Comparison of ENCODE assay signal across 8 cellular contexts in the genomic region with DNA sequence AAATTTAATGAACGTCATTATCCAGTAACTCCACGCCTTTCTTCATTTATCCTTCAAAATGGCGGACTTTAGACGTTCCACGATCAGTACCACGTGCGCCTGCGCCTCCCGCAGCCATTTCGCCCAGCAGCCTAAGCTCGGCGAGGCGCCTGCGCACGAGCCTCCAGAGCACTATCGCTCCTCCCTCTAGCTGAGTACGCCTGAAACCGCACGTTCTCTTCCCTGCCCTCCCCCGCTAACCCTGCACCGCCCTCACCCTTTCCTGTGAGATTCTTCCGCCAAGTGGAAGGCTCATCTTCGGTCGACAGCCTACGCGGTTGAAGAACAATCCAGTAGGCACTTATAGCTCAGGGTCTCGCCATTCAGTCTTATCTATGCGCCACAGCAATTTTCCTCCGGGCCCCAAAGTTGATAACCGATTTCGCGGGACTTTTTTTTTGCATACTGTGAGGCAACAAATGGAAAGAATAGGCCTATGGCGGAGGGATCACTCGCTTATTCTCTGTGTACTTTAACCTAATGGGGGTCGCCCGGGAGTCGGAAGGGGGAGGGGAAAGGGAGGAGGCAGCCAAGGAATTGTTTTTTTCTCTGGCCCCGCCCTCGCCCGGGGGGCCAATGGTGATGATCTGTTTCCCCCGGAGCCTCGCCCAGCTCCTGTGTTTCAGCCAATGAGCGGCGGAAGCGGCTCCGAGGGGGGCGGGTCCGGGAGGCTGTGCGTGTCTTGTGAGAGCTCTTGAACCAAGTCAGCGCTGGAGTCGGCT. TPM values are rescaled to one million over a fixed set of nuclear protein-coding genes. Genes with fewer than 3 reads are reported as not detected.
DNase-seq lines count a peak whose midpoint lies in the region; ATAC-seq, FAIRE-seq and TF ChIP-seq lines count a peak whose summit lies in the region.

A gene with protein sequence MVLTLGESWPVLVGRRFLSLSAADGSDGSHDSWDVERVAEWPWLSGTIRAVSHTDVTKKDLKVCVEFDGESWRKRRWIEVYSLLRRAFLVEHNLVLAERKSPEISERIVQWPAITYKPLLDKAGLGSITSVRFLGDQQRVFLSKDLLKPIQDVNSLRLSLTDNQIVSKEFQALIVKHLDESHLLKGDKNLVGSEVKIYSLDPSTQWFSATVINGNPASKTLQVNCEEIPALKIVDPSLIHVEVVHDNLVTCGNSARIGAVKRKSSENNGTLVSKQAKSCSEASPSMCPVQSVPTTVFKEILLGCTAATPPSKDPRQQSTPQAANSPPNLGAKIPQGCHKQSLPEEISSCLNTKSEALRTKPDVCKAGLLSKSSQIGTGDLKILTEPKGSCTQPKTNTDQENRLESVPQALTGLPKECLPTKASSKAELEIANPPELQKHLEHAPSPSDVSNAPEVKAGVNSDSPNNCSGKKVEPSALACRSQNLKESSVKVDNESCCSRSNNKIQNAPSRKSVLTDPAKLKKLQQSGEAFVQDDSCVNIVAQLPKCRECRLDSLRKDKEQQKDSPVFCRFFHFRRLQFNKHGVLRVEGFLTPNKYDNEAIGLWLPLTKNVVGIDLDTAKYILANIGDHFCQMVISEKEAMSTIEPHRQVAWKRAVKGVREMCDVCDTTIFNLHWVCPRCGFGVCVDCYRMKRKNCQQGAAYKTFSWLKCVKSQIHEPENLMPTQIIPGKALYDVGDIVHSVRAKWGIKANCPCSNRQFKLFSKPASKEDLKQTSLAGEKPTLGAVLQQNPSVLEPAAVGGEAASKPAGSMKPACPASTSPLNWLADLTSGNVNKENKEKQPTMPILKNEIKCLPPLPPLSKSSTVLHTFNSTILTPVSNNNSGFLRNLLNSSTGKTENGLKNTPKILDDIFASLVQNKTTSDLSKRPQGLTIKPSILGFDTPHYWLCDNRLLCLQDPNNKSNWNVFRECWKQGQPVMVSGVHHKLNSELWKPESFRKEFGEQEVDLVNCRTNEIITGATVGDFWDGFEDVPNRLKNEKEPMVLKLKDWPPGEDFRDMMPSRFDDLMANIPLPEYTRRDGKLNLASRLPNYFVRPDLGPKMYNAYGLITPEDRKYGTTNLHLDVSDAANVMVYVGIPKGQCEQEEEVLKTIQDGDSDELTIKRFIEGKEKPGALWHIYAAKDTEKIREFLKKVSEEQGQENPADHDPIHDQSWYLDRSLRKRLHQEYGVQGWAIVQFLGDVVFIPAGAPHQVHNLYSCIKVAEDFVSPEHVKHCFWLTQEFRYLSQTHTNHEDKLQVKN (N-terminal part only) (plus strand): TSS at position 741 of the 761 bp plus-strand sequence. CDS start 677 bp downstream, outside the sequence.

- ATAC-seq in GM21717 (IDR thresholded peaks at IDR 0.05; ENCODE audit: unreplicated experiment) (peak; percentile 82), PC-3 (peak; percentile 84)

- H3K27ac ChIP-seq in PC-3 (ENCODE audit: low read length) (peak within 1 kb of the TSS; percentile 89), endothelial cell of umbilical vein (ENCODE audit: insufficient read depth, low read depth, low read length) (peak within 1 kb of the TSS; percentile 99)

- POLR2A ChIA-PET in PC-3 (lab: Charles Lee; ENCODE audit: unreplicated experiment), result interaction anchor here (0.5 to 0.7 kb wide), 8 partner anchors 46 to 699 kb away, joined by 3 to 6 read pairs (median 3); no protein-coding TSS in a partner anchor
- POLR2A ChIA-PET in endothelial cell of umbilical vein (lab: Charles Lee), result interaction anchor here (0.6 to 1.8 kb wide), 6 partner anchors 14 to 215 kb away, joined by 3 to 11 read pairs (median 4); no protein-coding TSS in a partner anchor

- H3K27me3 Mint-ChIP-seq in mesothelial cell of epicardium (ENCODE audit: low read depth), result peaks cover 5% of the 10 kb centered on the region

- peak within 1 kb of the TSS; percentile 69 for H3K9ac ChIP-seq in PC-3 (ENCODE audit: low read length)
- peak within 1 kb of the TSS; percentile 69 for H3K9ac ChIP-seq in endothelial cell of umbilical vein (replicated peaks; ENCODE audit: extremely low read depth, insufficient read depth, low read length)

- H3K27ac Mint-ChIP-seq in mesothelial cell of epicardium, result peak within 1 kb of the TSS; percentile 100

- DNase-seq in DMS 273 (lab: John Stamatoyannopoulos, UW; ENCODE audit: unreplicated experiment) (peak; percentile 99), PC-3 (peak; percentile 99), activated T-cell treated with anti-CD3 and anti-CD28 coated beads for 4 hours (peak; percentile 98), endothelial cell of umbilical vein (ENCODE audit: low read depth, low spot score) (peak; percentile 100), mesothelial cell of epicardium (ENCODE audit: low spot score in 2 of 2, unreplicated experiment in 2 of 2) (peak; percentile 99 to 100)
- peak; percentile 99 for DNase-seq in Jurkat, Clone E6-1 (ENCODE audit: low read depth, low spot score)
- DNase-seq in stimulated activated CD8-positive, alpha-beta memory T cell treated with anti-CD3 and anti-CD28 coated beads, Interleukin-15, amount 100 ng/mL, for 4 hours (ENCODE audit: low read depth in 2 of 2), result peak; percentile 99

- H3F3A ChIP-seq in PC-3 (ENCODE audit: low read length, unreplicated experiment), result no peaks in the 10 kb centered on the region

- CTCF ChIA-PET in PC-3 (lab: Charles Lee), result interaction anchor here (0.6 to 0.8 kb wide), 3 partner anchors 45 to 120 kb away, joined by 3 to 7 read pairs (median 6); no protein-coding TSS in a partner anchor
- CTCF ChIA-PET in endothelial cell of umbilical vein (lab: Charles Lee), result interaction anchor here (1.0 to 2.6 kb wide), 5 partner anchors 14 to 220 kb away, joined by 3 to 14 read pairs (median 6); a partner anchor contains a TSS

- intact Hi-C loops in PC-3 (cut with micrococcal nuclease), result loop anchor here (2.0 to 5.0 kb wide), 7 partner anchors 36 to 334 kb away; a partner anchor contains a TSS
- intact Hi-C loops in endothelial cell of umbilical vein (cut with micrococcal nuclease), result loop anchor here (1.0 to 2.0 kb wide), 5 partner anchors 44 to 242 kb away; a partner anchor contains a TSS

- peaks cover 35% of the 10 kb centered on the region for H3K9me3 Mint-ChIP-seq in mesothelial cell of epicardium

- H3K9me2 ChIP-seq in PC-3 (replicated peaks; ENCODE audit: low read length), result no peaks in the 10 kb centered on the region

- H3K36me3 ChIP-seq in PC-3 (ENCODE audit: low read depth, low read length) (peaks cover 37% of the 10 kb centered on the region), endothelial cell of umbilical vein (ENCODE audit: control insufficient read depth in 2 of 2, extremely low read depth in 1 of 2, insufficient read depth in 2 of 2, low read length in 2 of 2) (no peaks in the 10 kb centered on the region)

- H3K36me3 Mint-ChIP-seq in mesothelial cell of epicardium, result peaks cover 34% of the 10 kb centered on the region

- peak within 1 kb of the TSS; percentile 94 for H3K4me3 Mint-ChIP-seq in mesothelial cell of epicardium

- peaks cover 36% of the 10 kb centered on the region for H4K20me1 ChIP-seq in PC-3 (ENCODE audit: low read length)
- H4K20me1 ChIP-seq in endothelial cell of umbilical vein (replicated peaks; ENCODE audit: control insufficient read depth, extremely low read depth, insufficient read depth, low read length), result no peaks in the 10 kb centered on the region

- no peaks in the 10 kb centered on the region for H3K9me1 ChIP-seq in endothelial cell of umbilical vein (replicated peaks; ENCODE audit: control insufficient read depth, extremely low read depth, insufficient read depth, low read length)

- H3K4me2 ChIP-seq in PC-3 (ENCODE audit: low read length), result peak within 1 kb of the TSS; percentile 98
- H3K4me2 ChIP-seq in endothelial cell of umbilical vein (ENCODE audit: insufficient read depth, low read length), result peak within 1 kb of the TSS; percentile 85

- TF ChIP-seq CTCF in PC-3 (conservative IDR thresholded peaks at IDR 0.05; ENCODE audit: low read depth, low read length), result no peak
- TF ChIP-seq CTCF in endothelial cell of umbilical vein (IDR thresholded peaks at IDR 0.05; ENCODE audit: extremely low read depth in 1 of 2, insufficient read depth in 1 of 2, low read depth in 1 of 2, low read length in 2 of 2), result no peak
- TF ChIP-seq CTCF in mesothelial cell of epicardium (IDR thresholded peaks at IDR 0.05; ENCODE audit: unreplicated experiment), result no peak

- H3K9me3 ChIP-seq in PC-3 (ENCODE audit: low read length), result peaks cover 21% of the 10 kb centered on the region
- H3K9me3 ChIP-seq in endothelial cell of umbilical vein (replicated peaks; ENCODE audit: control insufficient read depth, insufficient read depth, low read length), result no peaks in the 10 kb centered on the region

- H3K79me2 ChIP-seq in PC-3 (ENCODE audit: low read length) (peaks cover 41% of the 10 kb centered on the region), endothelial cell of umbilical vein (ENCODE audit: control insufficient read depth, insufficient read depth, low read length) (peaks cover 25% of the 10 kb centered on the region)

- TF ChIP-seq POLR2A in endothelial cell of umbilical vein (IDR thresholded peaks at IDR 0.05; ENCODE audit: low read depth, low read length), result no peak

- H3K27me3 ChIP-seq in PC-3 (ENCODE audit: low read length) (no peaks in the 10 kb centered on the region), endothelial cell of umbilical vein (ENCODE audit: control insufficient read depth in 2 of 2, insufficient read depth in 2 of 2, low read length in 2 of 2) (no peaks in the 10 kb centered on the region)

- FAIRE-seq in endothelial cell of umbilical vein (lab: Jason Lieb, UNC), result peak; percentile 95

- peaks cover 39% of the 10 kb centered on the region for H3K4me1 Mint-ChIP-seq in mesothelial cell of epicardium

- dilution Hi-C loops in endothelial cell of umbilical vein (cut with MboI; ENCODE audit: extremely low pct_ligation_motif_present, low sequenced_read_pairs), result no loop called here

- H3K4me3 ChIP-seq in Jurkat, Clone E6-1 (ENCODE audit: low read length), result peak within 1 kb of the TSS; percentile 81
- H3K4me3 ChIP-seq in PC-3 (ENCODE audit: low read length) (peak within 1 kb of the TSS; percentile 81), endothelial cell of umbilical vein (replicated peaks in 1 of 3; ENCODE audit: insufficient read depth in 1 of 3, low read depth in 1 of 3, low read length in 3 of 3) (peak within 1 kb of the TSS; percentile 58 to 99 (median 86))

- peaks cover 29% of the 10 kb centered on the region for H3K4me1 ChIP-seq in PC-3 (ENCODE audit: insufficient read depth, low read length)
- H3K4me1 ChIP-seq in endothelial cell of umbilical vein (ENCODE audit: control insufficient read depth, extremely low read depth, insufficient read depth, low read length), result peaks cover 8% of the 10 kb centered on the region

- H2AFZ ChIP-seq in PC-3 (ENCODE audit: low read length), result peak within 1 kb of the TSS; percentile 99
- H2AFZ ChIP-seq in endothelial cell of umbilical vein (ENCODE audit: low read depth, low read length), result peak within 1 kb of the TSS; percentile 88

- no TSS peak for BruUV-seq in PC-3 (replicated peaks; lab: Mats Ljungman, UMichigan)
- BruUV-seq in endothelial cell of umbilical vein (replicated peaks; lab: Mats Ljungman, UMichigan), result TSS peak; percentile 46

RNA-seq across cellular contexts. Expression of the gene that starts here (rescaled TPM):
- polyA plus RNA-seq in Jurkat, Clone E6-1 (2012; ENCODE audit: insufficient read depth, insufficient read length), result 23.7 TPM
- total RNA-seq in PC-3 (2014; rRNA removed) (32.2 and 59.6 TPM in 2 replicates), endothelial cell of umbilical vein (29.5 and 35.4 TPM in 2 replicates), mesothelial cell of epicardium (103 to 113 TPM (median 108 TPM) in 3 replicates)
- 11.5 and 13.5 TPM in 2 replicates for polyA plus RNA-seq in endothelial cell of umbilical vein
- polyA plus RNA-seq in endothelial cell of umbilical vein (2011; cell fraction: cytosol; rRNA removed), result 12.3 and 13.2 TPM in 2 replicates
- 78.2 and 91.6 TPM in 2 replicates for polyA plus RNA-seq in endothelial cell of umbilical vein (2011; cell fraction: nucleus; rRNA removed)
- polyA plus RNA-seq in endothelial cell of umbilical vein (2012), result 18.9 and 20.3 TPM in 2 replicates
- polyA minus RNA-seq in endothelial cell of umbilical vein, result 40.9 and 53.3 TPM in 2 replicates
- 24.0 TPM for polyA minus RNA-seq in endothelial cell of umbilical vein (2011; cell fraction: cytosol; rRNA and poly(A)+ RNA removed)
- polyA minus RNA-seq in endothelial cell of umbilical vein (2011; cell fraction: nucleus; rRNA and poly(A)+ RNA removed), result 117 and 138 TPM in 2 replicates

Comparison
In these comparisons a context has a peak if more than half of its experiments do, and no peak if none do; other contexts are left out.
1. Peak in every context shown above with its lines: DNase-seq, ATAC-seq, H3K4me3 ChIP-seq and H3K27ac ChIP-seq.